ENCODE assay signal across 14 cellular contexts in genomic region chr1:107623431-107623830, GRCh38.
A peak's percentile ranks its signal among the peaks of the same experiment; 100 is the strongest.
DNase-seq lines count a peak whose midpoint lies in the region; ATAC-seq, FAIRE-seq and TF ChIP-seq lines count a peak whose summit lies in the region.
"Had no signal": no experiment of that assay in that cellular context is flagged by ENCODE, and none has a peak within 500 bp of the region (broad histone marks: within the 10 kb centered on the region; RNA-seq: fewer than 3 reads in every experiment).

No MANE protein-coding gene starts in this region.

- H3K79me2 ChIP-seq in MM.1S (ENCODE audit: low read length) (no peaks in the 10 kb centered on the region), keratinocyte (ENCODE audit: control insufficient read depth, insufficient read depth, low read length) (no peaks in the 10 kb centered on the region)

- H3K27me3 ChIP-seq in MM.1S (replicated peaks; ENCODE audit: insufficient read depth, low read length) (no peaks in the 10 kb centered on the region), RWPE2 (ENCODE audit: insufficient read depth, poor library complexity, severe bottlenecking) (no peaks in the 10 kb centered on the region), keratinocyte (ENCODE audit: control insufficient read depth, extremely low read depth, insufficient read depth, low read length) (no peaks in the 10 kb centered on the region)
- H3K27me3 ChIP-seq: BLaER1 had no signal

- ATAC-seq in activated naive CD8-positive, alpha-beta T cell treated with anti-CD3 and anti-CD28 coated beads, Interleukin-2, amount 50 U/mL, for 24 hours = no peak
- ATAC-seq in RWPE2 (ENCODE audit: low read depth) = peak; percentile 75; the same call in 2 of the 3 replicates

- H3K4me3 ChIP-seq in MM.1S (ENCODE audit: low read length) = no peak overlapping the region
- no peak overlapping the region for H3K4me3 ChIP-seq in RWPE2 (ENCODE audit: severe bottlenecking)
- H3K4me3 ChIP-seq in keratinocyte (ENCODE audit: control insufficient read depth in 2 of 3, extremely low read depth in 1 of 3, insufficient read depth in 2 of 3, low read depth in 1 of 3, low read length in 3 of 3) = peak overlapping the region in 1 of 3 experiments; percentile 17
- H3K4me3 ChIP-seq: BLaER1 had no signal

- H3K36me3 Mint-ChIP-seq in activated naive CD8-positive, alpha-beta T cell treated with anti-CD3 and anti-CD28 coated beads for 36 hours = peaks cover 19% of the 10 kb centered on the region
- H3K36me3 Mint-ChIP-seq in activated naive CD8-positive, alpha-beta T cell treated with anti-CD3 and anti-CD28 coated beads, Interleukin-2, amount 50 U/mL, for 24 hours (ENCODE audit: low read depth) = peaks cover 6% of the 10 kb centered on the region

- H3K4me1 ChIP-seq in MM.1S (ENCODE audit: low read length) = peaks cover 45% of the 10 kb centered on the region
- peaks cover 9% of the 10 kb centered on the region for H3K4me1 ChIP-seq in RWPE2 (ENCODE audit: insufficient read depth, poor library complexity, severe bottlenecking)
- H3K4me1 ChIP-seq in keratinocyte (ENCODE audit: control insufficient read depth, extremely low read depth, insufficient read depth, low read length) = peaks cover 21% of the 10 kb centered on the region

- peak overlapping the region; percentile 34; the same call in 1 of the 2 replicates for H3K4me2 ChIP-seq in MM.1S (ENCODE audit: low read depth, low read length)
- peak overlapping the region; percentile 17 for H3K4me2 ChIP-seq in keratinocyte (ENCODE audit: control insufficient read depth, extremely low read depth, insufficient read depth, low read depth, low read length)
- H3K4me2 ChIP-seq: BLaER1 had no signal

- TF ChIP-seq CTCF in MM.1S (IDR thresholded peaks at IDR 0.05; ENCODE audit: low read length) (no peak), RWPE2 (IDR thresholded peaks at IDR 0.05; ENCODE audit: poor library complexity, severe bottlenecking) (no peak), keratinocyte (optimal IDR thresholded peaks at IDR 0.05 in 1 of 3, IDR thresholded peaks at IDR 0.05 in 1 of 3, conservative IDR thresholded peaks at IDR 0.05 in 1 of 3; ENCODE audit: extremely low read depth in 1 of 3, insufficient read depth in 2 of 3, low read length in 3 of 3) (no peak)

- FAIRE-seq in keratinocyte (lab: Jason Lieb, UNC) = peak; percentile 62

- H4K20me1 ChIP-seq in MM.1S (ENCODE audit: insufficient read depth, low read length) = no peaks in the 10 kb centered on the region
- no peaks in the 10 kb centered on the region for H4K20me1 ChIP-seq in keratinocyte (ENCODE audit: control insufficient read depth, extremely low read depth, insufficient read depth, low read length)
- H4K20me1 ChIP-seq: BLaER1 had no signal

- H3F3A ChIP-seq in MM.1S (ENCODE audit: insufficient read depth, low read length) = peaks cover 5% of the 10 kb centered on the region; the same call in 1 of the 2 replicates

- H3K36me3 ChIP-seq in MM.1S (replicated peaks; ENCODE audit: insufficient read depth, low read length) (no peaks in the 10 kb centered on the region), RWPE2 (ENCODE audit: low read depth) (no peaks in the 10 kb centered on the region), keratinocyte (ENCODE audit: control insufficient read depth in 2 of 2, extremely low read depth in 1 of 2, insufficient read depth in 2 of 2, low read length in 2 of 2) (no peaks in the 10 kb centered on the region)

- no peak overlapping the region for H3K4me3 Mint-ChIP-seq in activated naive CD8-positive, alpha-beta T cell treated with anti-CD3 and anti-CD28 coated beads for 36 hours
- no peak overlapping the region for H3K4me3 Mint-ChIP-seq in activated naive CD8-positive, alpha-beta T cell treated with anti-CD3 and anti-CD28 coated beads, Interleukin-2, amount 50 U/mL, for 24 hours
- H3K4me3 Mint-ChIP-seq: CD4-positive, alpha-beta T cell had no signal

- H3K27ac ChIP-seq in MM.1S (ENCODE audit: low read length) (peak overlapping the region; percentile 61; the same call in 1 of the 2 replicates), RWPE2 (ENCODE audit: poor library complexity, severe bottlenecking) (no peak overlapping the region), keratinocyte (ENCODE audit: control insufficient read depth, insufficient read depth, low read length) (peak overlapping the region; percentile 47)
- H3K27ac ChIP-seq: BLaER1 had no signal

- H3K9me2 ChIP-seq in MM.1S (replicated peaks; ENCODE audit: insufficient read depth, low read length) = no peaks in the 10 kb centered on the region

- no peak for DNase-seq in activated naive CD8-positive, alpha-beta T cell treated with anti-CD3 and anti-CD28 coated beads for 36 hours
- no peak for DNase-seq in activated naive CD8-positive, alpha-beta T cell treated with anti-CD3 and anti-CD28 coated beads, Interleukin-2, amount 50 U/mL, for 24 hours
- DNase-seq in MM.1S (no peak), RWPE2 (ENCODE audit: low spot score) (no peak), keratinocyte (ENCODE audit: low read depth, low spot score) (peak; percentile 36), LoVo (ENCODE audit: low spot score) (no peak), CD1c-positive myeloid dendritic cell (ENCODE audit: extremely low spot score) (no peak)
- no peak for DNase-seq in activated CD8-positive, alpha-beta memory T cell treated with anti-CD3 and anti-CD28 coated beads, Interleukin-2, amount 50 U/mL, for 4 hours
- DNase-seq: 8988T; AML-193; Calu3; CD4-positive, alpha-beta T cell; DMS 273 treated with DMSO at 0.1 percent for 48 hours had no signal

- H3K9me3 ChIP-seq in MM.1S (replicated peaks; ENCODE audit: insufficient read depth, low read length) (no peaks in the 10 kb centered on the region), RWPE2 (ENCODE audit: severe bottlenecking) (no peaks in the 10 kb centered on the region), keratinocyte (ENCODE audit: control insufficient read depth, low read depth, low read length) (no peaks in the 10 kb centered on the region)
- H3K9me3 ChIP-seq: BLaER1 had no signal

- H3K4me1 Mint-ChIP-seq in activated naive CD8-positive, alpha-beta T cell treated with anti-CD3 and anti-CD28 coated beads for 36 hours = peaks cover 41% of the 10 kb centered on the region
- H3K4me1 Mint-ChIP-seq in activated naive CD8-positive, alpha-beta T cell treated with anti-CD3 and anti-CD28 coated beads, Interleukin-2, amount 50 U/mL, for 24 hours = peaks cover 36% of the 10 kb centered on the region

- peak overlapping the region; percentile 38 for H3K27ac Mint-ChIP-seq in activated naive CD8-positive, alpha-beta T cell treated with anti-CD3 and anti-CD28 coated beads for 36 hours
- no peak overlapping the region for H3K27ac Mint-ChIP-seq in activated naive CD8-positive, alpha-beta T cell treated with anti-CD3 and anti-CD28 coated beads, Interleukin-2, amount 50 U/mL, for 24 hours
- H3K27ac Mint-ChIP-seq: CD4-positive, alpha-beta T cell had no signal

- H3K9ac ChIP-seq in MM.1S (ENCODE audit: low read length) (no peak overlapping the region), keratinocyte (ENCODE audit: control insufficient read depth, extremely low read depth, insufficient read depth, low read length) (no peak overlapping the region)
- H3K9ac ChIP-seq: BLaER1 had no signal

- H2AFZ ChIP-seq in MM.1S (ENCODE audit: low read length) (no peak overlapping the region), keratinocyte (ENCODE audit: control insufficient read depth, low read length) (no peak overlapping the region)

- no peaks in the 10 kb centered on the region for H3K9me1 ChIP-seq in keratinocyte (ENCODE audit: control insufficient read depth, extremely low read depth, insufficient read depth, low read length)

- H3K9me3 Mint-ChIP-seq in activated naive CD8-positive, alpha-beta T cell treated with anti-CD3 and anti-CD28 coated beads for 36 hours = no peaks in the 10 kb centered on the region
- H3K9me3 Mint-ChIP-seq in activated naive CD8-positive, alpha-beta T cell treated with anti-CD3 and anti-CD28 coated beads, Interleukin-2, amount 50 U/mL, for 24 hours = no peaks in the 10 kb centered on the region
- H3K9me3 Mint-ChIP-seq: CD4-positive, alpha-beta T cell had no signal

- dilution Hi-C loops in keratinocyte (cut with MboI; ENCODE audit: extremely low pct_ligation_motif_present, low sequenced_read_pairs) = no loop called here

- H3K27me3 Mint-ChIP-seq in activated naive CD8-positive, alpha-beta T cell treated with anti-CD3 and anti-CD28 coated beads for 36 hours = no peaks in the 10 kb centered on the region
- no peaks in the 10 kb centered on the region for H3K27me3 Mint-ChIP-seq in activated naive CD8-positive, alpha-beta T cell treated with anti-CD3 and anti-CD28 coated beads, Interleukin-2, amount 50 U/mL, for 24 hours
- H3K27me3 Mint-ChIP-seq: CD4-positive, alpha-beta T cell had no signal
